37 cellular contexts compared by ENCODE assay signal in the genomic region with DNA sequence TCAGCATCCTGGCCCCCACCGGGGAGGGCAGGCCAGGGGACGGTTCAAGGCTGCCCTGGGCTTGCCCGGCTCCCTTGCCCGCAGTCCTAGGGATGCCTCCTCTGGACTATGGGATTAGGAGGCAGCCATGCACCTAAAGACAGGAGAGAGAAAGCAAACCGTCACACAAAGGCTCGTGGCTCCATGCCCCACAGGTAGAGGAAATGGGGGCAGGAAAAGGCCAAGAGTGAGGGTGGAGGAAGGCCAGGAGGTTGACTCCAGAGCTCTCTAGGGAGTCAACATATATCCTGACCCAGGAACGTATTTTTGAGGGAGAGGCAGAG. TPM values are rescaled to one million over a fixed set of nuclear protein-coding genes. Genes with fewer than 3 reads are reported as not detected.
DNase-seq lines count a peak whose midpoint lies in the region; ATAC-seq, FAIRE-seq and TF ChIP-seq lines count a peak whose summit lies in the region.
"Had no signal": no experiment of that assay in that cellular context is flagged by ENCODE, and none has a peak within 500 bp of the region (broad histone marks: within the 10 kb centered on the region; RNA-seq: fewer than 3 reads in every experiment).

No MANE protein-coding gene starts in this region.

- H3K79me1 ChIP-seq in H1 (ENCODE audit: low read depth, low read length) = peaks cover 26% of the 10 kb centered on the region

- CTCF ChIA-PET in CD4-positive, alpha-beta T cell (lab: Charles Lee) = no interaction called here
- CTCF ChIA-PET in H1 (lab: Charles Lee; ENCODE audit: partially characterized antibody) = interaction anchor here (1.2 to 2.2 kb wide), 3 partner anchors 70 to 262 kb away, joined by 3 to 7 read pairs (median 3); no protein-coding TSS in a partner anchor

- TF ChIP-seq RAD21 in H1 (IDR thresholded peaks at IDR 0.05 in 1 of 2, conservative IDR thresholded peaks at IDR 0.05 in 1 of 2; ENCODE audit: low read depth in 2 of 2, low read length in 2 of 2) = no peak

- H4K91ac ChIP-seq in H1 (replicated peaks; ENCODE audit: insufficient read length, low read length) = no peak overlapping the region

- H3K14ac ChIP-seq in H1 (ENCODE audit: insufficient read length) = no peak overlapping the region

- peak overlapping the region; percentile 8 for H3K4ac ChIP-seq in H1 (replicated peaks; ENCODE audit: insufficient read length, low read depth, low read length)

- POLR2A ChIA-PET in CD4-positive, alpha-beta T cell (lab: Charles Lee) = no interaction called here
- POLR2A ChIA-PET in H1 (lab: Charles Lee; ENCODE audit: partially characterized antibody) = interaction anchor here (1.0 to 3.3 kb wide), 3 partner anchors 9 to 18 kb away, joined by 3 to 37 read pairs (median 5); partner anchors contain the start of gene MGAT1

- H3K9ac ChIP-seq in H1 (replicated peaks in 1 of 4; ENCODE audit: extremely low read depth in 1 of 4, low read depth in 3 of 4, low read length in 3 of 4) = no peak overlapping the region

- H3K56ac ChIP-seq in H1 (replicated peaks; ENCODE audit: insufficient read length, low read depth, low read length) = no peak overlapping the region

- H2BK5ac ChIP-seq in H1 (ENCODE audit: low read depth, low read length) = no peak overlapping the region; the same call in 1 of the 2 replicates

- H3K27ac ChIP-seq in CD4-positive, alpha-beta T cell (ENCODE audit: low read depth, low read length) = peak overlapping the region; percentile 9
- no peak overlapping the region for H3K27ac ChIP-seq in H1 (ENCODE audit: low read depth, low read length)
- peak overlapping the region; percentile 17 for H3K27ac ChIP-seq in neutrophil
- no peak overlapping the region for H3K27ac ChIP-seq in SJCRH30
- H3K27ac ChIP-seq in coronary artery = no peak overlapping the region
- H3K27ac ChIP-seq: ascending aorta, pancreas, thoracic aorta, uterus, VCaP had no signal

- H3K4me1 ChIP-seq in H1 (replicated peaks in 1 of 4; ENCODE audit: control insufficient read depth in 3 of 4, insufficient read depth in 4 of 4, low read length in 3 of 4) (peaks cover 0 to 6% (median 4%) of the 10 kb centered on the region in 4 experiments; a peak in 5 of 7 replicates), neutrophil (ENCODE audit: control insufficient read depth in 1 of 2, insufficient read depth in 1 of 2, low read depth in 1 of 2, low read length in 1 of 2) (peaks cover 11 to 18% of the 10 kb centered on the region in 2 experiments), SJCRH30 (peaks cover 7% of the 10 kb centered on the region)

- no peak overlapping the region for H3K4me2 ChIP-seq in H1 (ENCODE audit: insufficient read depth in 1 of 2, low read depth in 2 of 2, low read length in 2 of 2)
- H3K4me2 ChIP-seq: GM23338 had no signal

- TF ChIP-seq CTCF in CD4-positive, alpha-beta T cell (IDR thresholded peaks at IDR 0.05) = no peak
- TF ChIP-seq CTCF in H1 (IDR thresholded peaks at IDR 0.05; ENCODE audit: control extremely low read depth in 1 of 3, insufficient read depth in 1 of 3, low read depth in 1 of 3, low read length in 3 of 3) (no peak), neutrophil (IDR thresholded peaks at IDR 0.05) (no peak), coronary artery (IDR thresholded peaks at IDR 0.05) (no peak)

- no peak for TF ChIP-seq POLR2A in H1 (IDR thresholded peaks at IDR 0.05; ENCODE audit: control extremely low read depth in 1 of 2, low read depth in 2 of 2, low read length in 2 of 2)

- no peak for DNase-seq in activated T-cell treated with anti-CD3 and anti-CD28 coated beads, Interleukin-2, amount 50 U/mL, for 24 hours
- DNase-seq in activated T-cell treated with anti-CD3 and anti-CD28 coated beads, Interleukin-2, amount 50 U/mL, for 4 hours = no peak
- no peak for DNase-seq in CD4-positive, alpha-beta T cell
- DNase-seq in H1 (ENCODE audit: low read depth in 1 of 2, low spot score in 2 of 2) (no peak), SJCRH30 (no peak), coronary artery (ENCODE audit: low spot score) (no peak)
- DNase-seq: activated CD4-positive, alpha-beta T cell treated with anti-CD3 and anti-CD28 coated beads, Interleukin-2, amount 10 ng/mL, durations not matched to agents 7 days and 5 days; CD4-positive, alpha-beta memory T cell; DMS 273 treated with DMSO at 0.1 percent for 48 hours; effector CD8-positive, alpha-beta T cell; midbrain; NCI-H1092; NCI-H1694; NCI-H446 treated with DMSO at 0.1 percent for 48 hours; NCI-H82; retina; SIG-M5; T1000; uterus had no signal

- ATAC-seq in activated T-cell treated with anti-CD3 and anti-CD28 coated beads, Interleukin-2, amount 50 U/mL, for 4 hours = no peak
- ATAC-seq in CD4-positive, alpha-beta T cell (ENCODE audit: poor library complexity) = no peak
- ATAC-seq in HG02678 (IDR thresholded peaks at IDR 0.05; ENCODE audit: unreplicated experiment) = no peak
- ATAC-seq: GM23338, K562, pancreas had no signal

- no peak overlapping the region for H3K18ac ChIP-seq in H1 (ENCODE audit: extremely low read depth, low read length)

- H3K9me3 Mint-ChIP-seq in activated T-cell treated with anti-CD3 and anti-CD28 coated beads, Interleukin-2, amount 50 U/mL, for 24 hours = no peaks in the 10 kb centered on the region
- H3K9me3 Mint-ChIP-seq in activated T-cell treated with anti-CD3 and anti-CD28 coated beads, Interleukin-2, amount 50 U/mL, for 4 hours = no peaks in the 10 kb centered on the region
- H3K9me3 Mint-ChIP-seq in CD4-positive, alpha-beta T cell = no peaks in the 10 kb centered on the region
- H3K9me3 Mint-ChIP-seq: activated CD4-positive, alpha-beta T cell treated with anti-CD3 and anti-CD28 coated beads, Interleukin-2, amount 10 ng/mL, durations not matched to agents 7 days and 5 days; activated naive CD4-positive, alpha-beta T cell treated with anti-CD3 and anti-CD28 coated beads, Interleukin-2, amount 50 U/mL, for 24 hours; CD4-positive, alpha-beta memory T cell; GM23338; nephron; stimulated activated naive CD8-positive, alpha-beta T cell treated with anti-CD3 and anti-CD28 coated beads, Interleukin-15, Interleukin-2, amounts not matched to agents 100 ng/mL and 50 ng/mL, for 24 hours had no signal

- H4K8ac ChIP-seq in H1 (ENCODE audit: extremely low read depth, insufficient read depth, low read length) = no peak overlapping the region

- H2AK5ac ChIP-seq in H1 (ENCODE audit: low read depth, low read length) = no peak overlapping the region

- H2BK15ac ChIP-seq in H1 (ENCODE audit: low read length) = no peak overlapping the region

- peaks cover 52% of the 10 kb centered on the region for H3K4me1 Mint-ChIP-seq in activated T-cell treated with anti-CD3 and anti-CD28 coated beads, Interleukin-2, amount 50 U/mL, for 24 hours (ENCODE audit: low read depth)
- H3K4me1 Mint-ChIP-seq in activated T-cell treated with anti-CD3 and anti-CD28 coated beads, Interleukin-2, amount 50 U/mL, for 4 hours (ENCODE audit: low read depth) = peaks cover 41% of the 10 kb centered on the region
- peaks cover 42% of the 10 kb centered on the region for H3K4me1 Mint-ChIP-seq in CD4-positive, alpha-beta T cell (ENCODE audit: low read depth)

- no peak overlapping the region for H2BK120ac ChIP-seq in H1 (replicated peaks; ENCODE audit: low read depth, low read length)

- H2BK20ac ChIP-seq in H1 (ENCODE audit: low read length) = no peak overlapping the region

- no peak overlapping the region for H3K23ac ChIP-seq in H1 (ENCODE audit: insufficient read length)

- H4K20me1 ChIP-seq in H1 (replicated peaks in 1 of 2; ENCODE audit: control insufficient read depth in 1 of 2, insufficient read depth in 2 of 2, low read length in 2 of 2) = peaks cover 0 to 26% of the 10 kb centered on the region in 2 experiments

- H3K4me3 Mint-ChIP-seq in activated T-cell treated with anti-CD3 and anti-CD28 coated beads, Interleukin-2, amount 50 U/mL, for 24 hours = no peak overlapping the region
- no peak overlapping the region for H3K4me3 Mint-ChIP-seq in activated T-cell treated with anti-CD3 and anti-CD28 coated beads, Interleukin-2, amount 50 U/mL, for 4 hours
- no peak overlapping the region for H3K4me3 Mint-ChIP-seq in CD4-positive, alpha-beta T cell
- H3K4me3 Mint-ChIP-seq: activated CD4-positive, alpha-beta T cell treated with anti-CD3 and anti-CD28 coated beads, Interleukin-2, amount 10 ng/mL, durations not matched to agents 7 days and 5 days; activated naive CD4-positive, alpha-beta T cell treated with anti-CD3 and anti-CD28 coated beads, Interleukin-2, amount 50 U/mL, for 24 hours; GM23338; nephron; stimulated activated naive CD8-positive, alpha-beta T cell treated with anti-CD3 and anti-CD28 coated beads, Interleukin-15, Interleukin-2, amounts not matched to agents 100 ng/mL and 50 ng/mL, for 24 hours had no signal

- no peaks in the 10 kb centered on the region for H3K27me3 ChIP-seq in CD4-positive, alpha-beta T cell (ENCODE audit: control insufficient read depth, insufficient read depth, low read length)
- H3K27me3 ChIP-seq in H1 (replicated peaks in 1 of 4; ENCODE audit: control insufficient read depth in 3 of 4, extremely low read depth in 1 of 4, insufficient read depth in 3 of 4, low read length in 3 of 4) (no peaks in the 10 kb centered on the region), neutrophil (no peaks in the 10 kb centered on the region), SJCRH30 (no peaks in the 10 kb centered on the region)
- H3K27me3 ChIP-seq: ascending aorta, pancreas, uterus had no signal

- no peaks in the 10 kb centered on the region for H3K23me2 ChIP-seq in H1 (ENCODE audit: low read depth, low read length)

- H2BK12ac ChIP-seq in H1 (ENCODE audit: low read depth, low read length) = no peak overlapping the region

- 76% methylated on average over 7 of the region's 7 CpGs; no CpG with 5 or more reads in 1 of the 2 experiments for WGBS in H1 (ENCODE audit: extremely low coverage in 1 of 2, insufficient coverage in 1 of 2, insufficient read length in 1 of 2, insufficient replicate concordance in 2 of 2, low coverage in 1 of 2, low lambda C conversion rate in 2 of 2, missing lambda C conversion rate in 1 of 2), 2 experiments

- H3K27me3 Mint-ChIP-seq in activated T-cell treated with anti-CD3 and anti-CD28 coated beads, Interleukin-2, amount 50 U/mL, for 24 hours = no peaks in the 10 kb centered on the region
- no peaks in the 10 kb centered on the region for H3K27me3 Mint-ChIP-seq in activated T-cell treated with anti-CD3 and anti-CD28 coated beads, Interleukin-2, amount 50 U/mL, for 4 hours (ENCODE audit: low read depth)
- H3K27me3 Mint-ChIP-seq in CD4-positive, alpha-beta T cell = no peaks in the 10 kb centered on the region
- H3K27me3 Mint-ChIP-seq: activated CD4-positive, alpha-beta T cell treated with anti-CD3 and anti-CD28 coated beads, Interleukin-2, amount 10 ng/mL, durations not matched to agents 7 days and 5 days; activated naive CD4-positive, alpha-beta T cell treated with anti-CD3 and anti-CD28 coated beads, Interleukin-2, amount 50 U/mL, for 24 hours; CD4-positive, alpha-beta memory T cell; stimulated activated naive CD8-positive, alpha-beta T cell treated with anti-CD3 and anti-CD28 coated beads, Interleukin-15, Interleukin-2, amounts not matched to agents 100 ng/mL and 50 ng/mL, for 24 hours had no signal

- peaks cover 4 to 53% of the 10 kb centered on the region in 2 experiments; a peak in 3 of 4 replicates for H3K79me2 ChIP-seq in H1 (ENCODE audit: control insufficient read depth in 1 of 2, insufficient read depth in 2 of 2, low read length in 2 of 2)

- H3K36me3 Mint-ChIP-seq in activated T-cell treated with anti-CD3 and anti-CD28 coated beads, Interleukin-2, amount 50 U/mL, for 24 hours (ENCODE audit: low read depth) = peaks cover 88% of the 10 kb centered on the region
- peaks cover 7% of the 10 kb centered on the region for H3K36me3 Mint-ChIP-seq in activated T-cell treated with anti-CD3 and anti-CD28 coated beads, Interleukin-2, amount 50 U/mL, for 4 hours (ENCODE audit: insufficient read depth)
- H3K36me3 Mint-ChIP-seq in CD4-positive, alpha-beta T cell (ENCODE audit: low read depth) = peaks cover 68% of the 10 kb centered on the region

- H4K5ac ChIP-seq in H1 (ENCODE audit: insufficient read length, low read depth, low read length) = no peak overlapping the region

- TF ChIP-seq EP300 in H1 (IDR thresholded peaks at IDR 0.05; ENCODE audit: borderline replicate concordance in 1 of 2, low read depth in 2 of 2, low read length in 2 of 2) = no peak

- peak overlapping the region; percentile 87 for H3K27ac Mint-ChIP-seq in activated T-cell treated with anti-CD3 and anti-CD28 coated beads, Interleukin-2, amount 50 U/mL, for 24 hours
- peak overlapping the region; percentile 85 for H3K27ac Mint-ChIP-seq in CD4-positive, alpha-beta T cell
- H3K27ac Mint-ChIP-seq: activated naive CD4-positive, alpha-beta T cell treated with anti-CD3 and anti-CD28 coated beads, Interleukin-2, amount 50 U/mL, for 24 hours; GM23338; nephron had no signal

- no peak overlapping the region for H2AFZ ChIP-seq in H1 (ENCODE audit: low read length)
- H2AFZ ChIP-seq: GM23338 had no signal

- no peak for FAIRE-seq in H1 (lab: Jason Lieb, UNC)
- FAIRE-seq: A204.1, colon, HTR-8/SVneo, islet of Langerhans, K562, pancreas had no signal

- H3K4me3 ChIP-seq in H1 (ENCODE audit: extremely low read depth in 1 of 4, insufficient read depth in 2 of 4, low read depth in 3 of 4, low read length in 4 of 4) (no peak overlapping the region), neutrophil (ENCODE audit: low read depth in 1 of 2, low read length in 1 of 2) (no peak overlapping the region), SJCRH30 (no peak overlapping the region), coronary artery (no peak overlapping the region)
- H3K4me3 ChIP-seq: ascending aorta, GM23338, K562, pancreas, thoracic aorta, uterus had no signal

- H3K9me3 ChIP-seq in CD4-positive, alpha-beta T cell (ENCODE audit: control insufficient read depth, low read length) = no peaks in the 10 kb centered on the region
- no peaks in the 10 kb centered on the region for H3K9me3 ChIP-seq in H1 (ENCODE audit: insufficient read depth in 2 of 2, low read depth in 1 of 2, low read length in 1 of 2)
- no peaks in the 10 kb centered on the region for H3K9me3 ChIP-seq in neutrophil
- no peaks in the 10 kb centered on the region for H3K9me3 ChIP-seq in SJCRH30 (replicated peaks)
- H3K9me3 ChIP-seq: ascending aorta, pancreas, thoracic aorta, uterus had no signal

- H3K36me3 ChIP-seq in H1 (ENCODE audit: control insufficient read depth in 2 of 4, insufficient read depth in 4 of 4, low read length in 3 of 4) (peaks cover 2 to 17% (median 11%) of the 10 kb centered on the region in 4 experiments; a peak in 6 of 8 replicates), neutrophil (peaks cover 73% of the 10 kb centered on the region), SJCRH30 (peaks cover 51% of the 10 kb centered on the region)
- H3K36me3 ChIP-seq: uterus had no signal

- intact Hi-C loops in CD4-positive, alpha-beta T cell (cut with DNase I, micrococcal nuclease) = no loop called here

RNA-seq across cellular contexts. Expression of gene MGAT1, which starts 9.7 kb away (rescaled TPM):
- total RNA-seq in activated T-cell treated with anti-CD3 and anti-CD28 coated beads, Interleukin-2, amount 50 U/mL, for 4 hours = 10 to 100 TPM; 76.8 to 89.3 (median 85.0) TPM
- 10 to 100 TPM; 49.0 to 60.2 TPM for total RNA-seq in CD4-positive, alpha-beta T cell
- 77.0 and 83.8 TPM in 2 replicates for total RNA-seq in H1 (2021; fragmentation: NEBNext Ultra II Directional; extraction: Animal tissue kit (Norgen Biotek cat#: 25700))
- 66.8 and 96.1 TPM in 2 replicates for polyA plus RNA-seq in H1 (2011; rRNA removed)
- polyA plus RNA-seq in H1 (2011; cell fraction: cytosol; rRNA removed) = 68.3 TPM
- 76.0 TPM for polyA plus RNA-seq in H1 (2011; cell fraction: nucleus; rRNA removed)
- 63.6 to 73.4 TPM (median 72.7 TPM) in 4 replicates for polyA plus RNA-seq in H1 (2012, experiment 1 of 2)
- 82.2 TPM for polyA plus RNA-seq in H1 (2012, experiment 2 of 2)
- polyA plus RNA-seq in H1 (2013, experiment 1 of 2) = 63.4 TPM
- polyA plus RNA-seq in H1 (2013, experiment 2 of 2) = 63.9 TPM
- polyA minus RNA-seq in H1 (2011; rRNA and poly(A)+ RNA removed) = 41.2 and 48.6 TPM in 2 replicates
- polyA minus RNA-seq in H1 (2011; cell fraction: cytosol; rRNA and poly(A)+ RNA removed) = 56.2 TPM
- 38.8 TPM for polyA minus RNA-seq in H1 (2011; cell fraction: nucleus; rRNA and poly(A)+ RNA removed)
- 85.6 and 88.5 TPM in 2 replicates for total RNA-seq in SJCRH30 (2014; rRNA removed; shearing (Covaris generic))

RNA-seq across cellular contexts. Expression of gene OR2Y1, which starts 53.1 kb away (rescaled TPM):
- total RNA-seq in activated T-cell treated with anti-CD3 and anti-CD28 coated beads, Interleukin-2, amount 50 U/mL, for 4 hours = not detected
- total RNA-seq in CD4-positive, alpha-beta T cell = not detected
- not detected in 2 replicates for total RNA-seq in H1 (2021; fragmentation: NEBNext Ultra II Directional; extraction: Animal tissue kit (Norgen Biotek cat#: 25700))
- not detected in 2 replicates for polyA plus RNA-seq in H1 (2011; rRNA removed)
- not detected for polyA plus RNA-seq in H1 (2011; cell fraction: cytosol; rRNA removed)
- polyA plus RNA-seq in H1 (2011; cell fraction: nucleus; rRNA removed) = not detected
- polyA plus RNA-seq in H1 (2012, experiment 1 of 2) = not detected in 4 replicates
- polyA plus RNA-seq in H1 (2012, experiment 2 of 2) = not detected
- polyA plus RNA-seq in H1 (2013, experiment 1 of 2) = not detected
- not detected for polyA plus RNA-seq in H1 (2013, experiment 2 of 2)
- not detected in 2 replicates for polyA minus RNA-seq in H1 (2011; rRNA and poly(A)+ RNA removed)
- polyA minus RNA-seq in H1 (2011; cell fraction: cytosol; rRNA and poly(A)+ RNA removed) = not detected
- not detected for polyA minus RNA-seq in H1 (2011; cell fraction: nucleus; rRNA and poly(A)+ RNA removed)
- not detected in 2 replicates for total RNA-seq in SJCRH30 (2014; rRNA removed; shearing (Covaris generic))
- total RNA-seq: activated CD4-positive, alpha-beta T cell treated with anti-CD3 and anti-CD28 coated beads, Interleukin-2, amount 10 ng/mL, durations not matched to agents 7 days and 5 days; ascending aorta; CD4-positive, alpha-beta memory T cell; epithelial cell of proximal tubule; GM23338; K562; lower leg skin; pancreas; skeletal muscle tissue; thoracic aorta; uterus had no signal
- polyA plus RNA-seq: CD4-positive, alpha-beta memory T cell; GM23338; K562; pancreas had no signal

Comparison
In these comparisons a context has a peak if more than half of its experiments do, and no peak if none do; other contexts are left out.
1. H3K27ac ChIP-seq: peak in CD4-positive, alpha-beta T cell (single experiment) and neutrophil (single experiment); none in H1 (single experiment), SJCRH30 (single experiment) and coronary artery (0 of 2).